20 cellular contexts compared by ENCODE assay signal in the genomic region with DNA sequence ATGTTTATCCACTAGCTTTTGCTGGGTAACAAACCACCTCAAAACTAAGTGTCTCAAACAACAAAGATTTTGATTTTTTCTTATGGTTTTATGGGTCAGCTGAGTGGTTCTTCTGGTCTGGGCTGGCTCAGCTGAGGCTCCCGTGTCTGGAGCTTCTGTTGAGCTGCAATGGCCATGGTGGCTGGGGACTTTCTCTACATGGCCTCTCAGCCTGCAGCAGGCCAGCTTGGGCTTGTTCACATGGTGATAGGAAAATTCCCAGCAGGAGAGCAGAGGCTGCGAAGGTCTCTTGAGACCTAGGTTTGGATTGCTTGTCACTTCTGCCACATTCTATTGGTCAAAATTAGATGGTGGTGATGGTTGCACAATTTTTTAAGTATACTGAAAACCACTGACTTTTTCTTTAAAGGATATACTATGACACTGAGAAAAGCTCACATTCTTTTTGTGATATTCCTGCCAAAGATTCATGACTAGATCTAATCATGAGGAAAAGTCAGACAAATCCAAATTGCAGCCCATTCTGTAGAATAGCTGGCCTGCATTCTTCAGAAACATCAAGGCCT. TPM values are rescaled to one million over a fixed set of nuclear protein-coding genes. Genes with fewer than 3 reads are reported as not detected.
"Had no signal": no experiment of that assay in that cellular context is flagged by ENCODE, and none has a peak within 500 bp of the region (broad histone marks: within the 10 kb centered on the region; RNA-seq: fewer than 3 reads in every experiment).

No MANE protein-coding gene starts in this region.

- H3K4me3 Mint-ChIP-seq: activated B cell treated with CpG ODN at 0.5 μM for 24 hours; activated CD4-positive, alpha-beta T cell treated with anti-CD3 and anti-CD28 coated beads, Interleukin-2, amount 10 ng/mL, durations not matched to agents 24 days and 14 days; activated naive CD4-positive, alpha-beta T cell treated with anti-CD3 and anti-CD28 coated beads for 36 hours; activated T-helper 17 cell treated with anti-CD3 and anti-CD28 coated beads, Interleukin-2, amount 50 U/mL, for 72 hours; nephron; stimulated activated naive B cell treated with anti-CD40 and anti-IgM and Interleukin-4, amounts not matched to agents 10 μg/mL and 1 μg/mL and 100 μg/mL, for 72 hours; T-helper 1 cell treated with Interleukin-12 subunit alpha and Interleukin-12 subunit beta and Interleukin-4 antibody, amounts not matched to agents 30 μg/mL and 1 μg/mL, for 36 hours had no signal

- H3K36me3 ChIP-seq: adrenal gland, heart right ventricle, suprapubic skin, upper lobe of left lung had no signal

- H3K9me3 Mint-ChIP-seq: nephron; T-helper 1 cell treated with Interleukin-12 subunit alpha and Interleukin-12 subunit beta and Interleukin-4 antibody, amounts not matched to agents 30 μg/mL and 1 μg/mL, for 36 hours had no signal

- H3K27ac ChIP-seq: adrenal gland had no signal

- H3K4me1 Mint-ChIP-seq: activated B cell treated with CpG ODN at 0.5 μM for 24 hours; activated CD4-positive, alpha-beta T cell treated with anti-CD3 and anti-CD28 coated beads, Interleukin-2, amount 10 ng/mL, durations not matched to agents 24 days and 14 days had no signal

- H3K9me3 ChIP-seq: adrenal gland, suprapubic skin, upper lobe of left lung had no signal

- DNase-seq: activated B cell treated with CpG ODN at 0.5 μM for 24 hours; activated CD4-positive, alpha-beta T cell treated with anti-CD3 and anti-CD28 coated beads, Interleukin-2, amount 10 ng/mL, durations not matched to agents 24 days and 14 days; activated CD8-positive, alpha-beta memory T cell treated with anti-CD3 and anti-CD28 coated beads for 24 hours; activated naive CD4-positive, alpha-beta T cell treated with anti-CD3 and anti-CD28 coated beads for 36 hours; adrenal gland; caudate nucleus; effector memory CD4-positive, alpha-beta T cell; foreskin melanocyte; heart right ventricle; mesendoderm; stimulated activated CD4-positive, alpha-beta T cell treated with anti-CD3 and anti-CD28 coated beads, Interleukin-2, amount 100 ng/mL, for 24 hours; stimulated activated naive B cell treated with anti-CD40 and anti-IgM and Interleukin-4, amounts not matched to agents 10 μg/mL and 1 μg/mL and 100 μg/mL, for 72 hours; upper lobe of left lung had no signal

- ATAC-seq: activated T-helper 17 cell treated with anti-CD3 and anti-CD28 coated beads, Interleukin-2, amount 50 U/mL, for 72 hours; heart right ventricle; left lobe of liver; sciatic nerve; stimulated activated naive B cell treated with anti-CD40 and anti-IgM and Interleukin-4, amounts not matched to agents 10 μg/mL and 1 μg/mL and 100 μg/mL, for 72 hours had no signal

- H3K27me3 Mint-ChIP-seq: activated CD4-positive, alpha-beta T cell treated with anti-CD3 and anti-CD28 coated beads, Interleukin-2, amount 10 ng/mL, durations not matched to agents 24 days and 14 days; activated T-helper 17 cell treated with anti-CD3 and anti-CD28 coated beads, Interleukin-2, amount 50 U/mL, for 72 hours; stimulated activated naive B cell treated with anti-CD40 and anti-IgM and Interleukin-4, amounts not matched to agents 10 μg/mL and 1 μg/mL and 100 μg/mL, for 72 hours had no signal

- H3K27me3 ChIP-seq: adrenal gland, heart right ventricle, suprapubic skin, upper lobe of left lung had no signal

- H3K27ac Mint-ChIP-seq: activated B cell treated with CpG ODN at 0.5 μM for 24 hours; activated CD4-positive, alpha-beta T cell treated with anti-CD3 and anti-CD28 coated beads, Interleukin-2, amount 10 ng/mL, durations not matched to agents 24 days and 14 days; activated naive CD4-positive, alpha-beta T cell treated with anti-CD3 and anti-CD28 coated beads for 36 hours; activated T-helper 17 cell treated with anti-CD3 and anti-CD28 coated beads, Interleukin-2, amount 50 U/mL, for 72 hours; stimulated activated naive B cell treated with anti-CD40 and anti-IgM and Interleukin-4, amounts not matched to agents 10 μg/mL and 1 μg/mL and 100 μg/mL, for 72 hours; T-helper 1 cell treated with Interleukin-12 subunit alpha and Interleukin-12 subunit beta and Interleukin-4 antibody, amounts not matched to agents 30 μg/mL and 1 μg/mL, for 36 hours had no signal

- H3K4me3 ChIP-seq: adrenal gland, coronary artery, heart right ventricle, suprapubic skin, upper lobe of left lung had no signal

RNA-seq across cellular contexts. Expression of a gene that starts 35.2 kb away (rescaled TPM):
- total RNA-seq: activated B cell treated with CpG ODN at 0.5 μM for 24 hours had no signal
